In the genomic region with DNA sequence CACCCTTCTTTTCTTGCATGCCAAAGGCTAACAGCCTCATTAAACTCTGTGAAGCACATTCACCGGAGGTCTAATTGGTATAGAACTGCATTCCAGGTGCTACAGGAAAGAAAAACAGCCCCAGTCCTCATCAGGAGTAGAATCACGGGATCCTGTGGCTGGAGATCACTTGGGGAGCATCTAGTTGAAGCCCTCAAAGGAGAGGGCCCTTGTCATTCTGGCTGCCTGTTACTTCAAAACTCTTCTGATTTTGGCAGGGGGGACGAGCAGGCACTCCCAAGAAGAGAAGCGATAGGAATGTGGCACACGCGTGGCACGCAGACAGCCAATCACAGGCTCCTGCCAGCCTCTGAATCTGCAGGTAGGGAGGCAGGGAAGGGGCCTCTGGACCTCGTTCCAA, we compare ENCODE assay signal across 1 cellular context.
TF ChIP-seq lines count a peak whose summit lies in the region.

No MANE protein-coding gene starts in this region.

TF ChIP-seq in GM23338, 12 proteins besides CTCF, POLR2A, EP300 and RAD21 (continued from another document):
- no peak for TF ChIP-seq NANOG (IDR thresholded peaks at IDR 0.05; ENCODE audit: borderline replicate concordance)
- no peak for TF ChIP-seq STAT1 (IDR thresholded peaks at IDR 0.05; ENCODE audit: unreplicated experiment)
- no peak for TF ChIP-seq EZH2 (IDR thresholded peaks at IDR 0.05; ENCODE audit: low read depth, unreplicated experiment)
- TF ChIP-seq, protein P1, sequence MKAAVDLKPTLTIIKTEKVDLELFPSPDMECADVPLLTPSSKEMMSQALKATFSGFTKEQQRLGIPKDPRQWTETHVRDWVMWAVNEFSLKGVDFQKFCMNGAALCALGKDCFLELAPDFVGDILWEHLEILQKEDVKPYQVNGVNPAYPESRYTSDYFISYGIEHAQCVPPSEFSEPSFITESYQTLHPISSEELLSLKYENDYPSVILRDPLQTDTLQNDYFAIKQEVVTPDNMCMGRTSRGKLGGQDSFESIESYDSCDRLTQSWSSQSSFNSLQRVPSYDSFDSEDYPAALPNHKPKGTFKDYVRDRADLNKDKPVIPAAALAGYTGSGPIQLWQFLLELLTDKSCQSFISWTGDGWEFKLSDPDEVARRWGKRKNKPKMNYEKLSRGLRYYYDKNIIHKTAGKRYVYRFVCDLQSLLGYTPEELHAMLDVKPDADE (IDR thresholded peaks at IDR 0.05) = no peak
- TF ChIP-seq CREB1 (CRISPR knock-in tag; IDR thresholded peaks at IDR 0.05; ENCODE audit: low read depth) = no peak
- TF ChIP-seq JUNB (IDR thresholded peaks at IDR 0.05; ENCODE audit: unreplicated experiment) = no peak
- TF ChIP-seq ZNF462 (CRISPR knock-in tag; IDR thresholded peaks at IDR 0.05) = no peak
- TF ChIP-seq EZH2phosphoT487 (IDR thresholded peaks at IDR 0.05; ENCODE audit: unreplicated experiment) = no peak
